Comparison of ENCODE assay signal across 12 cellular contexts in genomic region chr6:119979862-119980261, GRCh38.
DNase-seq lines count a peak whose midpoint lies in the region; ATAC-seq and TF ChIP-seq lines count a peak whose summit lies in the region.
"Had no signal": no experiment of that assay in that cellular context is flagged by ENCODE, and none has a peak within 500 bp of the region (broad histone marks: within the 10 kb centered on the region; RNA-seq: fewer than 3 reads in every experiment).

No MANE protein-coding gene starts in this region.

- H3K27ac ChIP-seq in OCI-LY1 (ENCODE audit: low read depth, low read length, poor library complexity, severe bottlenecking) (no peak overlapping the region), smooth muscle cell (ENCODE audit: low read depth) (no peak overlapping the region), right atrium auricular region (no peak overlapping the region)

- H3K4me1 ChIP-seq in OCI-LY1 (ENCODE audit: insufficient read depth, low read length, severe bottlenecking) (no peaks in the 10 kb centered on the region), smooth muscle cell (ENCODE audit: low read depth) (no peaks in the 10 kb centered on the region), right atrium auricular region (no peaks in the 10 kb centered on the region)

- H3K79me2 ChIP-seq in OCI-LY1 (ENCODE audit: insufficient read depth, low read length), result no peaks in the 10 kb centered on the region
- no peaks in the 10 kb centered on the region for H3K79me2 ChIP-seq in smooth muscle cell (ENCODE audit: low read depth)

- peak; percentile 8 for DNase-seq in SIG-M5 treated with dmso at 0.1 percent for 504 hours (lab: John Stamatoyannopoulos, UW; ENCODE audit: unreplicated experiment)
- DNase-seq in SIG-M5 (lab: John Stamatoyannopoulos, UW), result no peak
- DNase-seq in erythroblast (lab: John Stamatoyannopoulos, UW), result peak; percentile 2 to 9
- no peak for DNase-seq in smooth muscle cell (lab: John Stamatoyannopoulos, UW; ENCODE audit: unreplicated experiment)
- DNase-seq in right atrium auricular region (ENCODE audit: low spot score), result no peak
- no peak for DNase-seq in NCI-H226
- DNase-seq: activated gamma-delta T cell; effector CD4-positive, alpha-beta T cell; islet precursor cell; RPMI8226 had no signal

- H3K9me3 ChIP-seq in OCI-LY1 (ENCODE audit: low read length) (no peaks in the 10 kb centered on the region), smooth muscle cell (replicated peaks; ENCODE audit: low read depth) (no peaks in the 10 kb centered on the region), right atrium auricular region (no peaks in the 10 kb centered on the region)

- H2AFZ ChIP-seq in OCI-LY1 (ENCODE audit: low read length) (no peak overlapping the region), smooth muscle cell (ENCODE audit: low read depth) (no peak overlapping the region)

- no peak overlapping the region for H3K4me2 ChIP-seq in OCI-LY1 (ENCODE audit: low read length)
- H3K4me2 ChIP-seq in smooth muscle cell, result no peak overlapping the region

- ATAC-seq in GM21529 (IDR thresholded peaks at IDR 0.05; ENCODE audit: unreplicated experiment), result no peak

- TF ChIP-seq CTCF in OCI-LY1 (IDR thresholded peaks at IDR 0.05; ENCODE audit: low read length), result peak; percentile 59
- peak; percentile 49 for TF ChIP-seq CTCF in smooth muscle cell (IDR thresholded peaks at IDR 0.05; ENCODE audit: borderline replicate concordance, insufficient read depth, poor library complexity, severe bottlenecking)
- peak in 1 of 2 donors; percentile 12 for TF ChIP-seq CTCF in right atrium auricular region (IDR thresholded peaks at IDR 0.05)

- H3K9ac ChIP-seq in OCI-LY1 (ENCODE audit: low read length) (no peak overlapping the region), smooth muscle cell (ENCODE audit: low read depth) (no peak overlapping the region)

- 3% methylated on average over 1 of the region's 1 CpG for WGBS in smooth muscle cell (ENCODE audit: low lambda C conversion rate)

- TF ChIP-seq POLR2A in erythroblast (IDR thresholded peaks at IDR 0.05; ENCODE audit: low read length), result no peak

- H3K9me2 ChIP-seq in OCI-LY1 (ENCODE audit: low read depth, low read length), result no peaks in the 10 kb centered on the region

- H3K27me3 ChIP-seq in OCI-LY1 (ENCODE audit: insufficient read depth, low read length), result no peaks in the 10 kb centered on the region
- no peaks in the 10 kb centered on the region for H3K27me3 ChIP-seq in smooth muscle cell (ENCODE audit: low read depth)
- H3K27me3 ChIP-seq in right atrium auricular region, result no peaks in the 10 kb centered on the region

- no peaks in the 10 kb centered on the region for H3F3A ChIP-seq in OCI-LY1 (ENCODE audit: insufficient read depth, low read length)
- no peaks in the 10 kb centered on the region for H3F3A ChIP-seq in smooth muscle cell (ENCODE audit: low read depth)

- no peak overlapping the region for H3K4me3 ChIP-seq in OCI-LY1 (ENCODE audit: low read depth, low read length, poor library complexity, severe bottlenecking)
- H3K4me3 ChIP-seq in smooth muscle cell, result no peak overlapping the region
- no peak overlapping the region for H3K4me3 ChIP-seq in right atrium auricular region

- H4K20me1 ChIP-seq in OCI-LY1 (ENCODE audit: insufficient read depth, low read length) (no peaks in the 10 kb centered on the region), smooth muscle cell (ENCODE audit: low read depth) (no peaks in the 10 kb centered on the region)

- H3K36me3 ChIP-seq in OCI-LY1 (ENCODE audit: insufficient read depth, low read length) (no peaks in the 10 kb centered on the region), smooth muscle cell (ENCODE audit: low read depth) (no peaks in the 10 kb centered on the region), right atrium auricular region (no peaks in the 10 kb centered on the region)

Comparison
In these comparisons a context has a peak if more than half of its experiments do, and no peak if none do; other contexts are left out.
1. DNase-seq: peak in SIG-M5 treated with dmso at 0.1 percent for 504 hours (single experiment) and erythroblast (2 of 2); none in SIG-M5 (single experiment), smooth muscle cell (single experiment), right atrium auricular region (single experiment) and NCI-H226 (single experiment).